Comparison of ENCODE assay signal across 1 cellular context in the genomic region with DNA sequence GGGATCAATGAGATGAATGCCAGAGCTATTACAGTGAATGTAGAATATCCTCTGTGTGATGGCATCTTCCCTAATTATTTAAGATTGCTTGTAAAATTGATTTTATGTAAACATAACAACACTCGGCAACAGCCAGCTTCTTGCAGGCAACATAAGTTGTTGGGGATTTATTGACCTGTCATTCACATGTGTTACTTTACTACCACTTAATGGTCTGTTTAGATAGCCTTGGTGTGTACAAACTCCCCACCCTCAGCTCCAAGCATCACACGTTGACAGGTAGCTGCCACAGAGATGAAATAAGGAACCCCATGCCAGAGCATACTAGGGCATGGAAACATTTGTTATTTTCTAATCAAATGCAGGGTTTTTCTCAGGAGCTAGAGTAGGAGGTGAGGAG.
TF ChIP-seq lines count a peak whose summit lies in the region.

No MANE protein-coding gene starts in this region.

TF ChIP-seq in HEK293T, 16 proteins besides CTCF, POLR2A, EP300 and RAD21 (continued from another document):
- TF ChIP-seq, protein P1, sequence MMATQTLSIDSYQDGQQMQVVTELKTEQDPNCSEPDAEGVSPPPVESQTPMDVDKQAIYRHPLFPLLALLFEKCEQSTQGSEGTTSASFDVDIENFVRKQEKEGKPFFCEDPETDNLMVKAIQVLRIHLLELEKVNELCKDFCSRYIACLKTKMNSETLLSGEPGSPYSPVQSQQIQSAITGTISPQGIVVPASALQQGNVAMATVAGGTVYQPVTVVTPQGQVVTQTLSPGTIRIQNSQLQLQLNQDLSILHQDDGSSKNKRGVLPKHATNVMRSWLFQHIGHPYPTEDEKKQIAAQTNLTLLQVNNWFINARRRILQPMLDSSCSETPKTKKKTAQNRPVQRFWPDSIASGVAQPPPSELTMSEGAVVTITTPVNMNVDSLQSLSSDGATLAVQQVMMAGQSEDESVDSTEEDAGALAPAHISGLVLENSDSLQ (IDR thresholded peaks at IDR 0.05), result peak; percentile 92
- TF ChIP-seq TARDBP (IDR thresholded peaks at IDR 0.05) (no peak), CTBP1 (IDR thresholded peaks at IDR 0.05; ENCODE audit: borderline replicate concordance) (peak; percentile 68; the same call in 1 of the 2 replicates), FOXA1 (IDR thresholded peaks at IDR 0.05) (peak; percentile 40; the same call in 1 of the 2 replicates), SUZ12 (IDR thresholded peaks at IDR 0.05) (no peak), BHLHE40 (IDR thresholded peaks at IDR 0.05; ENCODE audit: borderline replicate concordance) (no peak), FOXK2 (IDR thresholded peaks at IDR 0.05) (no peak), L3MBTL2 (conservative IDR thresholded peaks at IDR 0.05) (no peak), SP1 (IDR thresholded peaks at IDR 0.05) (no peak)
TF ChIP-seq in HEK293T: peak in this region for 3.
